ENCODE assay signal across 1 cellular context in the genomic region with DNA sequence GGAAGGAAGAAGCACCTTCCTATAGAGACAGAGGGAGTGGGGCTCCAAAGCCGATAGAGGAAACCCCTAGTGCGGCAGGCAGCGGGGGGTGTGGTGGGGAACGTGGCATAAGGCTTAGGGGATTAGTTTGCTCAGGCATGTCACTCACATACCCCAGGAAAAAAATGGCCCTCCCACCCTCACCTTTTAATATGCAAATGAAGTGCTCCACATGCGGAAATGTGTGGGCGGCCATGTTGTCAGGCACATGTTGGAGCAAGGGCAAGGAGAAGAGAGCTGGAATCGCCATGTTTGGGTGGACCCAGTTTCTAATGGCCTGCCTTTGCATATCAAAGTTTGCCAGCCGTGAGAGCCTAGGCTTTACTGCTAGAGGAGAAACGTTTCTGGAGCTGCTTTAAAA.
TF ChIP-seq lines count a peak whose summit lies in the region.

No MANE protein-coding gene starts in this region.

TF ChIP-seq in H1, 55 proteins besides CTCF, POLR2A, EP300 and RAD21:
- no peak for TF ChIP-seq GABPA (IDR thresholded peaks at IDR 0.05; ENCODE audit: borderline replicate concordance, insufficient read depth, low read length)
- peak; percentile 86 for TF ChIP-seq YY1 (IDR thresholded peaks at IDR 0.05; ENCODE audit: low read depth, low read length)
- no peak for TF ChIP-seq POLR2AphosphoS5 (IDR thresholded peaks at IDR 0.05; ENCODE audit: low read depth, low read length)
- TF ChIP-seq, protein P1, sequence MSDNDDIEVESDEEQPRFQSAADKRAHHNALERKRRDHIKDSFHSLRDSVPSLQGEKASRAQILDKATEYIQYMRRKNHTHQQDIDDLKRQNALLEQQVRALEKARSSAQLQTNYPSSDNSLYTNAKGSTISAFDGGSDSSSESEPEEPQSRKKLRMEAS (IDR thresholded peaks at IDR 0.05): peak; percentile 79
- TF ChIP-seq POU5F1 (IDR thresholded peaks at IDR 0.05; ENCODE audit: low read depth, low read length): 0 out of 2 replicates have a peak, but pooled peaks have one; percentile 7
- TF ChIP-seq EGR1 (IDR thresholded peaks at IDR 0.05; ENCODE audit: borderline replicate concordance, low read depth, low read length): peak; percentile 65; the same call in 1 of the 2 replicates
- no peak for TF ChIP-seq SIN3A (conservative IDR thresholded peaks at IDR 0.05 in 1 of 2, IDR thresholded peaks at IDR 0.05 in 1 of 2; ENCODE audit: low read depth in 1 of 2, low read length in 2 of 2)
- TF ChIP-seq MAFK (IDR thresholded peaks at IDR 0.05; ENCODE audit: low read depth, low read length): no peak
- no peak for TF ChIP-seq CREB1 (IDR thresholded peaks at IDR 0.05)
- TF ChIP-seq, protein P2, sequence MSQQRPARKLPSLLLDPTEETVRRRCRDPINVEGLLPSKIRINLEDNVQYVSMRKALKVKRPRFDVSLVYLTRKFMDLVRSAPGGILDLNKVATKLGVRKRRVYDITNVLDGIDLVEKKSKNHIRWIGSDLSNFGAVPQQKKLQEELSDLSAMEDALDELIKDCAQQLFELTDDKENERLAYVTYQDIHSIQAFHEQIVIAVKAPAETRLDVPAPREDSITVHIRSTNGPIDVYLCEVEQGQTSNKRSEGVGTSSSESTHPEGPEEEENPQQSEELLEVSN (IDR thresholded peaks at IDR 0.05): no peak
TF ChIP-seq in H1: peak in this region for 4.
